In genomic region chrX:98755912-98756311, GRCh38 we compare ENCODE assay signal across 8 cellular contexts.
"Had no signal": no experiment of that assay in that cellular context is flagged by ENCODE, and none has a peak within 500 bp of the region (broad histone marks: within the 10 kb centered on the region; RNA-seq: fewer than 3 reads in every experiment).

No MANE protein-coding gene starts in this region.

- DNase-seq: GM23248, GOT3, H9, HCEC 1CT, KG1 had no signal

- H3K4me3 ChIP-seq: GM23248, K562 had no signal

- FAIRE-seq: H54, HTR-8/SVneo, K562 had no signal

- H3K27ac ChIP-seq: GM23248 had no signal

- H2AFZ ChIP-seq: GM23248 had no signal

- H3K9ac ChIP-seq: GM23248 had no signal

- ATAC-seq: K562 had no signal
